In the genomic region with DNA sequence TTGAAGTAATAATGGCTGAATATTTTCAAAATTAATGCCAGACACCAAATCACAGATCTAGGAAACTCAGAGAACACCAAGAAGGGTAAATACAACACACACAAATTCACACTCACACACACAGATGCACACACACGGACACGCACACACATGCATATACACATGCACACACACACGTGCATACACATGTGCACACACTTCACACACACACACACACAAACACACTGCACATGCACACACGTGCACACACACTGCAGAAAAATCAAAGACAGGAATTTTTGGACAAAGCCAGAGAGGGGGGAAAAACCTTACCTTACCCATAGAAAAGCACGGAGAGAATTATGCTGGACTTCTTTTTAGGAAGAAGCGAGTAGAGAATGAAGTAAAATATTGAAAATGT, we compare ENCODE assay signal across 22 cellular contexts.
"Had no signal": no experiment of that assay in that cellular context is flagged by ENCODE, and none has a peak within 500 bp of the region (broad histone marks: within the 10 kb centered on the region; RNA-seq: fewer than 3 reads in every experiment).

No MANE protein-coding gene starts in this region.

- H3K4me3 ChIP-seq: coronary artery, dorsolateral prefrontal cortex, esophagus muscularis mucosa, gastroesophageal sphincter, heart left ventricle, hepatocyte, left ventricle myocardium inferior, lower lobe of right lung had no signal

- H3K27ac ChIP-seq: coronary artery, dorsolateral prefrontal cortex, esophagus muscularis mucosa, foreskin keratinocyte, gastroesophageal sphincter, heart left ventricle, hepatocyte, left ventricle myocardium inferior, lower lobe of right lung had no signal

- ATAC-seq: foreskin keratinocyte; gastroesophageal sphincter; heart left ventricle; left colon; left lobe of liver; lower lobe of right lung; naive thymus-derived CD4-positive, alpha-beta T cell had no signal

- DNase-seq: dermis blood vessel endothelial cell; dorsolateral prefrontal cortex; effector CD4-positive, alpha-beta T cell; effector memory CD4-positive, alpha-beta T cell; foreskin keratinocyte; heart left ventricle; hypothalamus; immature natural killer cell; islet precursor cell; kidney; kidney glomerular epithelial cell; left colon; left ventricle myocardium inferior; lower lobe of right lung; mesenchymal stem cell; midbrain; naive thymus-derived CD4-positive, alpha-beta T cell had no signal

- H3K36me3 ChIP-seq: esophagus muscularis mucosa, gastroesophageal sphincter, heart left ventricle, left ventricle myocardium inferior, lower lobe of right lung had no signal

- H3K4me1 ChIP-seq: foreskin keratinocyte, heart left ventricle, left ventricle myocardium inferior, lower lobe of right lung had no signal

- H3K27me3 ChIP-seq: dorsolateral prefrontal cortex, esophagus muscularis mucosa, foreskin keratinocyte, gastroesophageal sphincter, heart left ventricle, hepatocyte had no signal
